Comparison of ENCODE assay signal across 8 cellular contexts in the genomic region with DNA sequence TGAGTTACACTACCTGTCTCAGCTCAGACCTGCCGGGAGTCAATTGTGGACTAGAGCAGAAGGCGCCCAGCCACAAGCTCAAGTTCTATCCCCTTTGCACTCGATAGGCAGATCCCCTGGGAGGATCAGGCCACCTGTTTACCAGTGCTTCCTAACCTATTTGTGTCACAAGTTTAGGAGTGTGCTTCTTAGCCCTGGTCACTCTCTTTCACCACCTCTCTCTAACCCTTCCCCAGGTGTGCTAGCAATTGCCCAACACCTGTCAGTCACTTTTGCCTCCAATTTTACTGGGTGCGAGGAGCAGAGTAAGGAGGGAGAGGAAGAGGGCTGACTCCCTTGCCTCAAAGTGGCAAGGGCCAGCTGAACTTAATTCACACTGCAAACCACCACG.
A peak's percentile ranks its signal among the peaks of the same experiment; 100 is the strongest.
DNase-seq lines count a peak whose midpoint lies in the region; ATAC-seq and TF ChIP-seq lines count a peak whose summit lies in the region.

No MANE protein-coding gene starts in this region.

- H3K9ac ChIP-seq in DND-41 (ENCODE audit: low read depth, low read length) = peak overlapping the region; percentile 84
- H3K9ac ChIP-seq in rectal smooth muscle tissue (ENCODE audit: low read length) = peak overlapping the region; percentile 71

- H3K4me2 ChIP-seq in DND-41 (ENCODE audit: insufficient read depth, low read length) = peak overlapping the region; percentile 80

- TF ChIP-seq CTCF in DND-41 (IDR thresholded peaks at IDR 0.05; ENCODE audit: borderline replicate concordance, extremely low read depth, low read length, poor library complexity, severe bottlenecking) = no peak
- no peak for TF ChIP-seq CTCF in fibroblast of mammary gland (conservative IDR thresholded peaks at IDR 0.05; ENCODE audit: control insufficient read depth, insufficient read depth, low read depth, low read length)

- H2AFZ ChIP-seq in DND-41 (ENCODE audit: low read depth, low read length) = peak overlapping the region; percentile 83

- peaks cover 21% of the 10 kb centered on the region for H3K36me3 ChIP-seq in DND-41 (ENCODE audit: insufficient read depth, low read length)
- H3K36me3 ChIP-seq in rectal smooth muscle tissue (ENCODE audit: control insufficient read depth, insufficient read depth, low read length) = no peaks in the 10 kb centered on the region

- H3K27ac ChIP-seq in DND-41 (ENCODE audit: low read length) = peak overlapping the region; percentile 66
- H3K27ac ChIP-seq in rectal smooth muscle tissue (ENCODE audit: low read depth, low read length) = peak overlapping the region; percentile 87

- H3K79me2 ChIP-seq in DND-41 (ENCODE audit: insufficient read depth, low read length) = peaks cover 40% of the 10 kb centered on the region

- no peaks in the 10 kb centered on the region for H3K9me3 ChIP-seq in DND-41 (ENCODE audit: insufficient read depth, low read length, severe bottlenecking)

- H3K4me1 ChIP-seq in DND-41 (ENCODE audit: insufficient read depth, low read length) = peaks cover 44% of the 10 kb centered on the region
- peaks cover 15% of the 10 kb centered on the region for H3K4me1 ChIP-seq in rectal smooth muscle tissue (ENCODE audit: control insufficient read depth, insufficient read depth, low read length)

- peak overlapping the region; percentile 71 to 83; a peak in 3 of 4 replicates for H3K4me3 ChIP-seq in DND-41 (ENCODE audit: low read depth in 1 of 2, low read length in 2 of 2)
- H3K4me3 ChIP-seq in fibroblast of mammary gland (ENCODE audit: control insufficient read depth, low read depth, low read length) = peak overlapping the region; percentile 62
- peak overlapping the region; percentile 86 for H3K4me3 ChIP-seq in rectal smooth muscle tissue (ENCODE audit: low read length)

- DNase-seq in DND-41 (no peak), SW480 (ENCODE audit: low spot score) (peak; percentile 62), fibroblast of mammary gland (ENCODE audit: low read depth) (no peak), KG1 (lab: John Stamatoyannopoulos, UW) (no peak), HPDE6-E6E7 (ENCODE audit: extremely low spot score) (no peak), GF-D8 (lab: John Stamatoyannopoulos, UW) (no peak)

- H3K27me3 ChIP-seq in DND-41 (ENCODE audit: insufficient read depth, low read length, poor library complexity) (no peaks in the 10 kb centered on the region), rectal smooth muscle tissue (ENCODE audit: control insufficient read depth, insufficient read depth, low read length) (no peaks in the 10 kb centered on the region)

- H4K20me1 ChIP-seq in DND-41 (ENCODE audit: insufficient read depth, low read length) = peaks cover 9% of the 10 kb centered on the region; the same call in 1 of the 2 replicates

- ATAC-seq in DND-41 (ENCODE audit: insufficient read depth, low read depth) (no peak; the same call in 2 of the 3 replicates), HG02571 (IDR thresholded peaks at IDR 0.05; ENCODE audit: unreplicated experiment) (peak; percentile 6)
